Comparison of ENCODE assay signal across 1 cellular context in the genomic region with DNA sequence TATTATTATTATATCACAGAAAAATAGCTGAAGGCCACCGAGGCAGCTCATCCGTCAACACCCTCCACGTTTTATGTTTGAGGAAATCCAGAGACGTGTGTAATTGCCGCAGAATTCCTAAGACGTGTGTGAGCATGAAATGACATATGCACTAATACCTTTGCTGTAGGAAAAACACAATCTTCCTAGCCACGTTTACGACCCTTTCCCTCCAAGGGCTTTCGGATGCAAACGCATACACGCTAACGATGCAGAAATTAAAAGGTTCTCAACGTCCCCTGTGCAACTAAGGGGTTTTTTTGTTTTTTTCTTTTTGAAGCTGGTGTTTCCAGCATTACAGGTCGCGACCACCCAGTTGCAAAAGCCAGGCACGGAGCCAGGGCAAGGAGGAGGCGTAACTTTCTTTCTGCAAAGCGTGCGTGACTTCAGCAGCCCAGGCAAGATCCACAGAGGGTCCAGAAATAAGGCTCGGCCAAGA.
TF ChIP-seq lines count a peak whose summit lies in the region.

No MANE protein-coding gene starts in this region.

TF ChIP-seq in H1, 55 proteins besides CTCF, POLR2A, EP300 and RAD21:
- TF ChIP-seq BCL11A (IDR thresholded peaks at IDR 0.05; ENCODE audit: low read depth in 2 of 2, low read length in 2 of 2) (no peak), CBX8 (IDR thresholded peaks at IDR 0.05; ENCODE audit: borderline replicate concordance, low read depth, low read length) (no peak), TAF7 (optimal IDR thresholded peaks at IDR 0.05; ENCODE audit: borderline replicate concordance, low read depth, low read length) (no peak), TBP (IDR thresholded peaks at IDR 0.05; ENCODE audit: low read depth, low read length) (no peak), KDM5A (IDR thresholded peaks at IDR 0.05; ENCODE audit: low read length) (no peak), ASH2L (IDR thresholded peaks at IDR 0.05; ENCODE audit: low read length) (no peak), CEBPB (IDR thresholded peaks at IDR 0.05; ENCODE audit: low read depth, low read length) (no peak), GABPA (IDR thresholded peaks at IDR 0.05; ENCODE audit: borderline replicate concordance, insufficient read depth, low read length) (no peak), EZH2 (IDR thresholded peaks at IDR 0.05; ENCODE audit: low read depth, low read length, severe bottlenecking) (no peak), JUN (IDR thresholded peaks at IDR 0.05; ENCODE audit: low read depth, low read length) (no peak), RNF2 (IDR thresholded peaks at IDR 0.05; ENCODE audit: borderline replicate concordance, low read depth, low read length, missing control alignments, poor library complexity, severe bottlenecking) (no peak), TAF1 (IDR thresholded peaks at IDR 0.05; ENCODE audit: low read depth, low read length) (no peak)
- TF ChIP-seq, protein P1, sequence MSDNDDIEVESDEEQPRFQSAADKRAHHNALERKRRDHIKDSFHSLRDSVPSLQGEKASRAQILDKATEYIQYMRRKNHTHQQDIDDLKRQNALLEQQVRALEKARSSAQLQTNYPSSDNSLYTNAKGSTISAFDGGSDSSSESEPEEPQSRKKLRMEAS (IDR thresholded peaks at IDR 0.05) = no peak
